ENCODE assay signal across 1 cellular context in the genomic region with DNA sequence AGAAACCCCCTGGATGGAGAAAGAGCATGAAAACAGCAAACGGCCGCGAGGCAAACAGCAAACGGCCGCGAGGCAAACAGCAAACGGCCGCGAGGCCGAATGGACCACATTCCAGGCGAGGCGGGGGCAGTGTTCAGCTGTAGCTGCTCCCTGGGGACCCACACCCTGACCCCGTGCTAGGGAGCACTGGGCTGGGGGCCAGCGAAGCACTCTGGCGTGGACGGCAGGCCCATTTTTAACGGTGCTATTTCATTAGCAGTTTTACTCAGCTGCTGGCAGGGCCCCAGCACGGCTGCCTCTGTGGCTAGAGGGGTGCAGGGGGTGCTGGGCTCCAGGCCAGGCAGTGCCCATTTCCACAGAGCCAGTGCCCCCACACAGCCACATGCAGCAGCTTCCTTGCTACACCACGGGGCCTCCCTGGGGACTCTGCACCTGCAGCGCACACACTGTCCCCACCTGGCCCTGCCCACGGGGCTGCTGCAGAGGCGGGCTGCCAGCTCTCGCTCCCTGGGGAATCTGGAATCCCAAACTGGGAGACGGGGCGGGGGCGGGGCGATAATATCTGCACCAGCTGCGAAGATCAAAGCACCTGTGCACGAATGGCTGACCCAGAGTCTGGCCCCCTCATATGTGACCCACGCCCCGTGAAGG.
A peak's percentile ranks its signal among the peaks of the same experiment; 100 is the strongest.
TF ChIP-seq lines count a peak whose summit lies in the region.

No MANE protein-coding gene starts in this region.

TF ChIP-seq in HepG2, 621 proteins besides CTCF, POLR2A, EP300 and RAD21 (continued from another document and continues in another):
- TF ChIP-seq, protein P1, sequence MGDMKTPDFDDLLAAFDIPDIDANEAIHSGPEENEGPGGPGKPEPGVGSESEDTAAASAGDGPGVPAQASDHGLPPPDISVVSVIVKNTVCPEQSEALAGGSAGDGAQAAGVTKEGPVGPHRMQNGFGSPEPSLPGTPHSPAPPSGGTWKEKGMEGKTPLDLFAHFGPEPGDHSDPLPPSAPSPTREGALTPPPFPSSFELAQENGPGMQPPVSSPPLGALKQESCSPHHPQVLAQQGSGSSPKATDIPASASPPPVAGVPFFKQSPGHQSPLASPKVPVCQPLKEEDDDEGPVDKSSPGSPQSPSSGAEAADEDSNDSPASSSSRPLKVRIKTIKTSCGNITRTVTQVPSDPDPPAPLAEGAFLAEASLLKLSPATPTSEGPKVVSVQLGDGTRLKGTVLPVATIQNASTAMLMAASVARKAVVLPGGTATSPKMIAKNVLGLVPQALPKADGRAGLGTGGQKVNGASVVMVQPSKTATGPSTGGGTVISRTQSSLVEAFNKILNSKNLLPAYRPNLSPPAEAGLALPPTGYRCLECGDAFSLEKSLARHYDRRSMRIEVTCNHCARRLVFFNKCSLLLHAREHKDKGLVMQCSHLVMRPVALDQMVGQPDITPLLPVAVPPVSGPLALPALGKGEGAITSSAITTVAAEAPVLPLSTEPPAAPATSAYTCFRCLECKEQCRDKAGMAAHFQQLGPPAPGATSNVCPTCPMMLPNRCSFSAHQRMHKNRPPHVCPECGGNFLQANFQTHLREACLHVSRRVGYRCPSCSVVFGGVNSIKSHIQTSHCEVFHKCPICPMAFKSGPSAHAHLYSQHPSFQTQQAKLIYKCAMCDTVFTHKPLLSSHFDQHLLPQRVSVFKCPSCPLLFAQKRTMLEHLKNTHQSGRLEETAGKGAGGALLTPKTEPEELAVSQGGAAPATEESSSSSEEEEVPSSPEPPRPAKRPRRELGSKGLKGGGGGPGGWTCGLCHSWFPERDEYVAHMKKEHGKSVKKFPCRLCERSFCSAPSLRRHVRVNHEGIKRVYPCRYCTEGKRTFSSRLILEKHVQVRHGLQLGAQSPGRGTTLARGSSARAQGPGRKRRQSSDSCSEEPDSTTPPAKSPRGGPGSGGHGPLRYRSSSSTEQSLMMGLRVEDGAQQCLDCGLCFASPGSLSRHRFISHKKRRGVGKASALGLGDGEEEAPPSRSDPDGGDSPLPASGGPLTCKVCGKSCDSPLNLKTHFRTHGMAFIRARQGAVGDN (CRISPR knock-in tag; IDR thresholded peaks at IDR 0.05), result peak; percentile 76
- no peak for TF ChIP-seq HNF1B (CRISPR knock-in tag; IDR thresholded peaks at IDR 0.05)
- TF ChIP-seq TCF7 (IDR thresholded peaks at IDR 0.05; ENCODE audit: low read depth), result no peak
- TF ChIP-seq ZSCAN22 (CRISPR knock-in tag; IDR thresholded peaks at IDR 0.05), result no peak
- no peak for TF ChIP-seq ZFP41 (CRISPR knock-in tag; IDR thresholded peaks at IDR 0.05; ENCODE audit: borderline replicate concordance)
- no peak for TF ChIP-seq MAFK (conservative IDR thresholded peaks at IDR 0.05 in 1 of 2, IDR thresholded peaks at IDR 0.05 in 1 of 2; ENCODE audit: low read length in 2 of 2)
- TF ChIP-seq ZNF383 (CRISPR knock-in tag; IDR thresholded peaks at IDR 0.05; ENCODE audit: borderline replicate concordance), result no peak
- no peak for TF ChIP-seq KAT7 (CRISPR knock-in tag; IDR thresholded peaks at IDR 0.05; ENCODE audit: borderline replicate concordance)
- no peak for TF ChIP-seq FIP1L1 (IDR thresholded peaks at IDR 0.05; ENCODE audit: borderline replicate concordance, insufficient read depth, low read depth, low read length)
- TF ChIP-seq, protein P2, sequence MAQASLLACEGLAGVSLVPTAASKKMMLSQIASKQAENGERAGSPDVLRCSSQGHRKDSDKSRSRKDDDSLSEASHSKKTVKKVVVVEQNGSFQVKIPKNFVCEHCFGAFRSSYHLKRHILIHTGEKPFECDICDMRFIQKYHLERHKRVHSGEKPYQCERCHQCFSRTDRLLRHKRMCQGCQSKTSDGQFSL (CRISPR knock-in tag; IDR thresholded peaks at IDR 0.05), result no peak
- TF ChIP-seq MED1 (CRISPR knock-in tag; IDR thresholded peaks at IDR 0.05), result no peak
- TF ChIP-seq, protein P3, sequence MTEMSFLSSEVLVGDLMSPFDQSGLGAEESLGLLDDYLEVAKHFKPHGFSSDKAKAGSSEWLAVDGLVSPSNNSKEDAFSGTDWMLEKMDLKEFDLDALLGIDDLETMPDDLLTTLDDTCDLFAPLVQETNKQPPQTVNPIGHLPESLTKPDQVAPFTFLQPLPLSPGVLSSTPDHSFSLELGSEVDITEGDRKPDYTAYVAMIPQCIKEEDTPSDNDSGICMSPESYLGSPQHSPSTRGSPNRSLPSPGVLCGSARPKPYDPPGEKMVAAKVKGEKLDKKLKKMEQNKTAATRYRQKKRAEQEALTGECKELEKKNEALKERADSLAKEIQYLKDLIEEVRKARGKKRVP (CRISPR knock-in tag; IDR thresholded peaks at IDR 0.05), result no peak
- TF ChIP-seq BRD4 (CRISPR knock-in tag; IDR thresholded peaks at IDR 0.05), result 0 out of 2 replicates have a peak, but pooled peaks have one; percentile 25
- TF ChIP-seq ZNF598 (CRISPR knock-in tag; IDR thresholded peaks at IDR 0.05; ENCODE audit: borderline replicate concordance), result no peak
- no peak for TF ChIP-seq IRF2 (CRISPR knock-in tag; IDR thresholded peaks at IDR 0.05)
- TF ChIP-seq ZNF670 (CRISPR knock-in tag; IDR thresholded peaks at IDR 0.05; ENCODE audit: borderline replicate concordance), result no peak
- 0 out of 2 replicates have a peak, but pooled peaks have one; percentile 37 for TF ChIP-seq ZBTB4 (CRISPR knock-in tag; IDR thresholded peaks at IDR 0.05; ENCODE audit: borderline replicate concordance)
- TF ChIP-seq ZNF382 (CRISPR knock-in tag; IDR thresholded peaks at IDR 0.05; ENCODE audit: borderline replicate concordance), result no peak
- no peak for TF ChIP-seq JARID2 (CRISPR knock-in tag; IDR thresholded peaks at IDR 0.05; ENCODE audit: insufficient replicate concordance)
- TF ChIP-seq PITX1 (CRISPR knock-in tag; IDR thresholded peaks at IDR 0.05), result no peak
- no peak for TF ChIP-seq CENPT (CRISPR knock-in tag; IDR thresholded peaks at IDR 0.05; ENCODE audit: low read depth)
- TF ChIP-seq ZBTB42 (CRISPR knock-in tag; IDR thresholded peaks at IDR 0.05), result no peak
- TF ChIP-seq KMT2A (CRISPR knock-in tag; IDR thresholded peaks at IDR 0.05), result no peak
- peak; percentile 44; the same call in 1 of the 2 replicates for TF ChIP-seq ZFX (CRISPR knock-in tag; IDR thresholded peaks at IDR 0.05; ENCODE audit: low read depth)
- no peak for TF ChIP-seq ZSCAN9 (CRISPR knock-in tag; IDR thresholded peaks at IDR 0.05; ENCODE audit: borderline replicate concordance)
- TF ChIP-seq ZFP36L1 (CRISPR knock-in tag; IDR thresholded peaks at IDR 0.05), result no peak
- TF ChIP-seq MIXL1 (CRISPR knock-in tag; IDR thresholded peaks at IDR 0.05), result no peak
- TF ChIP-seq MED8 (CRISPR knock-in tag; IDR thresholded peaks at IDR 0.05; ENCODE audit: insufficient replicate concordance), result no peak
- peak; percentile 46; the same call in 1 of the 2 replicates for TF ChIP-seq ZNF768 (CRISPR knock-in tag; IDR thresholded peaks at IDR 0.05)
- TF ChIP-seq, protein P4, sequence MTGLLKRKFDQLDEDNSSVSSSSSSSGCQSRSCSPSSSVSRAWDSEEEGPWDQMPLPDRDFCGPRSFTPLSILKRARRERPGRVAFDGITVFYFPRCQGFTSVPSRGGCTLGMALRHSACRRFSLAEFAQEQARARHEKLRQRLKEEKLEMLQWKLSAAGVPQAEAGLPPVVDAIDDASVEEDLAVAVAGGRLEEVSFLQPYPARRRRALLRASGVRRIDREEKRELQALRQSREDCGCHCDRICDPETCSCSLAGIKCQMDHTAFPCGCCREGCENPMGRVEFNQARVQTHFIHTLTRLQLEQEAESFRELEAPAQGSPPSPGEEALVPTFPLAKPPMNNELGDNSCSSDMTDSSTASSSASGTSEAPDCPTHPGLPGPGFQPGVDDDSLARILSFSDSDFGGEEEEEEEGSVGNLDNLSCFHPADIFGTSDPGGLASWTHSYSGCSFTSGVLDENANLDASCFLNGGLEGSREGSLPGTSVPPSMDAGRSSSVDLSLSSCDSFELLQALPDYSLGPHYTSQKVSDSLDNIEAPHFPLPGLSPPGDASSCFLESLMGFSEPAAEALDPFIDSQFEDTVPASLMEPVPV (CRISPR knock-in tag; IDR thresholded peaks at IDR 0.05), result no peak
- TF ChIP-seq ADNP (CRISPR knock-in tag; IDR thresholded peaks at IDR 0.05), result no peak
- TF ChIP-seq, protein P5, sequence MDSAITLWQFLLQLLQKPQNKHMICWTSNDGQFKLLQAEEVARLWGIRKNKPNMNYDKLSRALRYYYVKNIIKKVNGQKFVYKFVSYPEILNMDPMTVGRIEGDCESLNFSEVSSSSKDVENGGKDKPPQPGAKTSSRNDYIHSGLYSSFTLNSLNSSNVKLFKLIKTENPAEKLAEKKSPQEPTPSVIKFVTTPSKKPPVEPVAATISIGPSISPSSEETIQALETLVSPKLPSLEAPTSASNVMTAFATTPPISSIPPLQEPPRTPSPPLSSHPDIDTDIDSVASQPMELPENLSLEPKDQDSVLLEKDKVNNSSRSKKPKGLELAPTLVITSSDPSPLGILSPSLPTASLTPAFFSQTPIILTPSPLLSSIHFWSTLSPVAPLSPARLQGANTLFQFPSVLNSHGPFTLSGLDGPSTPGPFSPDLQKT (CRISPR knock-in tag; IDR thresholded peaks at IDR 0.05; ENCODE audit: borderline replicate concordance), result no peak
- no peak for TF ChIP-seq TBX3 (IDR thresholded peaks at IDR 0.05; ENCODE audit: borderline replicate concordance)
- TF ChIP-seq ZMYM4 (CRISPR knock-in tag; IDR thresholded peaks at IDR 0.05), result no peak
- TF ChIP-seq ZFYVE20 (CRISPR knock-in tag; IDR thresholded peaks at IDR 0.05; ENCODE audit: borderline replicate concordance, low read depth), result no peak
- no peak for TF ChIP-seq ZNF317 (CRISPR knock-in tag; IDR thresholded peaks at IDR 0.05)
- TF ChIP-seq SETDB1 (CRISPR knock-in tag; IDR thresholded peaks at IDR 0.05; ENCODE audit: borderline replicate concordance), result no peak
- TF ChIP-seq ZSCAN20 (CRISPR knock-in tag; IDR thresholded peaks at IDR 0.05; ENCODE audit: borderline replicate concordance), result no peak
- 0 out of 2 replicates have a peak, but pooled peaks have one; percentile 44 for TF ChIP-seq ZNF678 (CRISPR knock-in tag; IDR thresholded peaks at IDR 0.05)
- peak; percentile 54; the same call in 1 of the 2 replicates for TF ChIP-seq ZNF761 (CRISPR knock-in tag; conservative IDR thresholded peaks at IDR 0.05)
- 0 out of 2 replicates have a peak, but pooled peaks have one; percentile 34 for TF ChIP-seq HIVEP1 (CRISPR knock-in tag; IDR thresholded peaks at IDR 0.05)
- TF ChIP-seq ZBED4 (CRISPR knock-in tag; IDR thresholded peaks at IDR 0.05; ENCODE audit: borderline replicate concordance), result 0 out of 2 replicates have a peak, but pooled peaks have one; percentile 44
- no peak for TF ChIP-seq MBD4 (IDR thresholded peaks at IDR 0.05; ENCODE audit: borderline replicate concordance, low read length)
- no peak for TF ChIP-seq GLI4 (CRISPR knock-in tag; IDR thresholded peaks at IDR 0.05; ENCODE audit: borderline replicate concordance)
- TF ChIP-seq SMAD9 (CRISPR knock-in tag; IDR thresholded peaks at IDR 0.05), result no peak
- TF ChIP-seq ZNF34 (CRISPR knock-in tag; IDR thresholded peaks at IDR 0.05; ENCODE audit: borderline replicate concordance), result no peak
- TF ChIP-seq HNRNPLL (IDR thresholded peaks at IDR 0.05; ENCODE audit: low read depth, low read length, poor library complexity, severe bottlenecking), result peak; percentile 33
- TF ChIP-seq ERF (CRISPR knock-in tag; IDR thresholded peaks at IDR 0.05), result no peak
